26 cellular contexts compared by ENCODE assay signal in the genomic region with DNA sequence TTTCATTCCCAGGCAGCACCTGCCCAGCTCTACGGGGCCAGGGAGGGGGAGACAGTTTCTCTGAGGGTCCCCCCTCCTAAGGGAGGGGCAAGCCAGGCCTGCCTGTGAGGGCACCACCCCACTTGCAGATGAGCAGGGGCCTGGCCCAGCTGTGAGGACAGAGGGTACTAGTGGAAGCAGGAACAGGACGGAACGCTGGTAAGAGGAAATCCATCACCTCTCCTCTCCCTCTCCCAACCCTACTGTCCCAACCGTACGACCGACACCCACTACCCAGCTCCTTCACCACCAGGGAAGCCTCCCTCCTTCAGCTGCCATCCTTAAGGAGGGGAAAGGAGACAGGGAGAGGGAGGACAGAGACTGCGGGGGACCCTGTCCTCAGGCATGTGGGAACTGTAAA. TPM values are rescaled to one million over a fixed set of nuclear protein-coding genes. Genes with fewer than 3 reads are reported as not detected.
"Had no signal": no experiment of that assay in that cellular context is flagged by ENCODE, and none has a peak within 500 bp of the region (broad histone marks: within the 10 kb centered on the region; RNA-seq: fewer than 3 reads in every experiment).

No MANE protein-coding gene starts in this region.

- H3K4me2 ChIP-seq: hepatocyte had no signal

- H3K4me3 ChIP-seq: coronary artery, hepatocyte, sigmoid colon, skin epidermis, tibial artery, upper lobe of right lung, vagina had no signal

- H3K36me3 ChIP-seq: neutrophil, sigmoid colon, tibial artery, upper lobe of right lung, vagina had no signal

- ATAC-seq: upper lobe of right lung had no signal

- H3K36me3 Mint-ChIP-seq: naive B cell had no signal

- FAIRE-seq: endothelial cell of umbilical vein had no signal

- H3K9me3 Mint-ChIP-seq: endodermal cell, nephron had no signal

- H3K27ac ChIP-seq: coronary artery, foreskin keratinocyte, hepatocyte, neutrophil, sigmoid colon, skin epidermis, tibial artery, upper lobe of right lung, vagina had no signal

- H3K27me3 ChIP-seq: hepatocyte, vagina had no signal

- H2AFZ ChIP-seq: hepatocyte had no signal

- H3K79me2 ChIP-seq: hepatocyte had no signal

- H3K9me3 ChIP-seq: neutrophil, sigmoid colon, tibial artery, upper lobe of right lung, vagina had no signal

- DNase-seq: effector CD4-positive, alpha-beta T cell; endodermal cell; erythroblast; foreskin keratinocyte; mesendoderm; naive B cell; posterior cingulate gyrus; sigmoid colon; stimulated activated CD4-positive, alpha-beta T cell treated with anti-CD3 and anti-CD28 coated beads, Interleukin-2, amount 100 ng/mL, for 24 hours; stimulated activated CD4-positive, alpha-beta T cell treated with anti-CD3 and anti-CD28 coated beads, Interleukin-4, amount 100 ng/mL, for 4 hours; stimulated activated naive CD4-positive, alpha-beta T cell treated with Interleukin-2 at 50 U/mL for 16 hours; tibial artery; upper lobe of right lung had no signal

- H3K4me3 Mint-ChIP-seq: endodermal cell, nephron had no signal

- H3K4me1 Mint-ChIP-seq: naive B cell, nephron had no signal

- H3K27ac Mint-ChIP-seq: nephron had no signal

- H3K4me1 ChIP-seq: foreskin keratinocyte, sigmoid colon, tibial artery, upper lobe of right lung, vagina had no signal

RNA-seq across cellular contexts. Expression of a gene that starts 12.7 kb away (rescaled TPM):
- total RNA-seq: dermis microvascular lymphatic vessel endothelial cell, endothelial cell of umbilical vein, foreskin keratinocyte, kidney epithelial cell, lung microvascular endothelial cell, osteocyte, pulmonary artery endothelial cell, temporal lobe, vagina had no signal
- polyA plus RNA-seq: endothelial cell of umbilical vein had no signal
